Comparison of ENCODE assay signal across 17 cellular contexts in genomic region chr9:134026981-134027380, GRCh38. TPM values are rescaled to one million over a fixed set of nuclear protein-coding genes. Genes with fewer than 3 reads are reported as not detected.
A peak's percentile ranks its signal among the peaks of the same experiment; 100 is the strongest.
DNase-seq lines count a peak whose midpoint lies in the region; ATAC-seq and TF ChIP-seq lines count a peak whose summit lies in the region.
"Had no signal": no experiment of that assay in that cellular context is flagged by ENCODE, and none has a peak within 500 bp of the region (broad histone marks: within the 10 kb centered on the region; RNA-seq: fewer than 3 reads in every experiment).

No MANE protein-coding gene starts in this region.

- CTCF ChIA-PET in activated naive CD4-positive, alpha-beta T cell treated with anti-CD3 and anti-CD28 coated beads, Interleukin-2, amount 10 ng/mL, durations not matched to agents 7 days and 5 days (lab: Charles Lee): interaction anchor here (0.6 kb wide), 1 partner anchor 18 kb away, joined by 3 read pairs; no protein-coding TSS in a partner anchor
- CTCF ChIA-PET in activated CD4-positive, alpha-beta memory T cell treated with anti-CD3 and anti-CD28 coated beads for 36 hours (lab: Charles Lee): interaction anchor here (1.7 kb wide), 1 partner anchor 39 kb away, joined by 6 read pairs; no protein-coding TSS in a partner anchor

- H3K27ac ChIP-seq in tibial nerve: no peak overlapping the region
- H3K27ac ChIP-seq: gastrocnemius medialis had no signal

- no peaks in the 10 kb centered on the region for H3K9me3 Mint-ChIP-seq in activated naive CD4-positive, alpha-beta T cell treated with anti-CD3 and anti-CD28 coated beads, Interleukin-2, amount 10 ng/mL, durations not matched to agents 7 days and 5 days
- H3K9me3 Mint-ChIP-seq in activated CD4-positive, alpha-beta memory T cell treated with anti-CD3 and anti-CD28 coated beads for 36 hours: no peaks in the 10 kb centered on the region
- no peaks in the 10 kb centered on the region for H3K9me3 Mint-ChIP-seq in immature natural killer cell
- no peaks in the 10 kb centered on the region for H3K9me3 Mint-ChIP-seq in stimulated activated naive CD8-positive, alpha-beta T cell treated with anti-CD3 and anti-CD28 coated beads, Interleukin-15, amount 100 ng/mL, for 72 hours

- H3K27me3 ChIP-seq in tibial nerve: no peaks in the 10 kb centered on the region
- H3K27me3 ChIP-seq: gastrocnemius medialis had no signal

- peak overlapping the region; percentile 78 for H3K4me3 Mint-ChIP-seq in activated naive CD4-positive, alpha-beta T cell treated with anti-CD3 and anti-CD28 coated beads, Interleukin-2, amount 10 ng/mL, durations not matched to agents 7 days and 5 days
- peak overlapping the region; percentile 53 for H3K4me3 Mint-ChIP-seq in activated CD4-positive, alpha-beta memory T cell treated with anti-CD3 and anti-CD28 coated beads for 36 hours
- peak overlapping the region; percentile 52 to 82 (median 61) for H3K4me3 Mint-ChIP-seq in immature natural killer cell
- peak overlapping the region; percentile 33 to 45 for H3K4me3 Mint-ChIP-seq in stimulated activated naive CD8-positive, alpha-beta T cell treated with anti-CD3 and anti-CD28 coated beads, Interleukin-15, amount 100 ng/mL, for 72 hours

- no peak for TF ChIP-seq EP300 in tibial nerve (IDR thresholded peaks at IDR 0.05)

- peaks cover 14% of the 10 kb centered on the region for H3K4me1 Mint-ChIP-seq in activated naive CD4-positive, alpha-beta T cell treated with anti-CD3 and anti-CD28 coated beads, Interleukin-2, amount 10 ng/mL, durations not matched to agents 7 days and 5 days
- peaks cover 12% of the 10 kb centered on the region for H3K4me1 Mint-ChIP-seq in activated CD4-positive, alpha-beta memory T cell treated with anti-CD3 and anti-CD28 coated beads for 36 hours (ENCODE audit: low read depth)
- peaks cover 14 to 23% of the 10 kb centered on the region in 2 donors for H3K4me1 Mint-ChIP-seq in immature natural killer cell
- peaks cover 16% of the 10 kb centered on the region for H3K4me1 Mint-ChIP-seq in stimulated activated naive CD8-positive, alpha-beta T cell treated with anti-CD3 and anti-CD28 coated beads, Interleukin-15, amount 100 ng/mL, for 72 hours

- no peaks in the 10 kb centered on the region for H3K9me3 ChIP-seq in tibial nerve
- H3K9me3 ChIP-seq: gastrocnemius medialis, HAP-1 had no signal

- WGBS in tibial nerve, 2 donors: 88 to 90% methylated on average over 8 of the region's 8 CpGs

- peaks cover 0 to 12% (median 7%) of the 10 kb centered on the region in 4 donors for H3K4me1 ChIP-seq in tibial nerve

- H3K27me3 Mint-ChIP-seq in activated naive CD4-positive, alpha-beta T cell treated with anti-CD3 and anti-CD28 coated beads, Interleukin-2, amount 10 ng/mL, durations not matched to agents 7 days and 5 days: no peaks in the 10 kb centered on the region
- H3K27me3 Mint-ChIP-seq in activated CD4-positive, alpha-beta memory T cell treated with anti-CD3 and anti-CD28 coated beads for 36 hours: no peaks in the 10 kb centered on the region
- peaks cover 0 to 6% (median 0%) of the 10 kb centered on the region in 3 donors for H3K27me3 Mint-ChIP-seq in immature natural killer cell (ENCODE audit: low read depth in 3 of 3)
- H3K27me3 Mint-ChIP-seq in stimulated activated naive CD8-positive, alpha-beta T cell treated with anti-CD3 and anti-CD28 coated beads, Interleukin-15, amount 100 ng/mL, for 72 hours: no peaks in the 10 kb centered on the region

- H3K27ac Mint-ChIP-seq in activated naive CD4-positive, alpha-beta T cell treated with anti-CD3 and anti-CD28 coated beads, Interleukin-2, amount 10 ng/mL, durations not matched to agents 7 days and 5 days: no peak overlapping the region
- H3K27ac Mint-ChIP-seq in activated CD4-positive, alpha-beta memory T cell treated with anti-CD3 and anti-CD28 coated beads for 36 hours: no peak overlapping the region
- peak overlapping the region in 1 of 6 donors; percentile 45 for H3K27ac Mint-ChIP-seq in immature natural killer cell
- peak overlapping the region in 1 of 2 donors; percentile 27 for H3K27ac Mint-ChIP-seq in stimulated activated naive CD8-positive, alpha-beta T cell treated with anti-CD3 and anti-CD28 coated beads, Interleukin-15, amount 100 ng/mL, for 72 hours

- H3K4me3 ChIP-seq in tibial nerve: no peak overlapping the region
- H3K4me3 ChIP-seq: lung had no signal

- intact Hi-C loops in activated CD4-positive, alpha-beta memory T cell treated with anti-CD3 and anti-CD28 coated beads for 36 hours (cut with micrococcal nuclease): no loop called here

- POLR2A ChIA-PET in activated CD4-positive, alpha-beta memory T cell treated with anti-CD3 and anti-CD28 coated beads for 36 hours (lab: Charles Lee): interaction anchor here (2.9 kb wide), 1 partner anchor 39 kb away, joined by 13 read pairs; no protein-coding TSS in a partner anchor

- no peak for TF ChIP-seq CTCF in tibial nerve (IDR thresholded peaks at IDR 0.05)

- peaks cover 12% of the 10 kb centered on the region for H3K36me3 Mint-ChIP-seq in activated naive CD4-positive, alpha-beta T cell treated with anti-CD3 and anti-CD28 coated beads, Interleukin-2, amount 10 ng/mL, durations not matched to agents 7 days and 5 days
- peaks cover 10% of the 10 kb centered on the region for H3K36me3 Mint-ChIP-seq in activated CD4-positive, alpha-beta memory T cell treated with anti-CD3 and anti-CD28 coated beads for 36 hours
- H3K36me3 Mint-ChIP-seq in immature natural killer cell: no peaks in the 10 kb centered on the region

- TF ChIP-seq POLR2A in tibial nerve (IDR thresholded peaks at IDR 0.05): no peak

- peaks cover 0 to 52% (median 0%) of the 10 kb centered on the region in 3 donors for H3K36me3 ChIP-seq in tibial nerve

- DNase-seq in activated naive CD4-positive, alpha-beta T cell treated with anti-CD3 and anti-CD28 coated beads, Interleukin-2, amount 10 ng/mL, durations not matched to agents 7 days and 5 days: peak; percentile 19
- DNase-seq in activated naive CD4-positive, alpha-beta T cell treated with anti-CD3 and anti-CD28 coated beads, Interleukin-2, amount 50 U/mL, for 16 hours: no peak
- DNase-seq in activated CD4-positive, alpha-beta memory T cell treated with anti-CD3 and anti-CD28 coated beads for 36 hours: no peak
- DNase-seq in immature natural killer cell (no peak), cerebellum (ENCODE audit: low spot score) (no peak), tibial nerve (ENCODE audit: low spot score in 2 of 2) (no peak)
- DNase-seq in stimulated activated naive CD8-positive, alpha-beta T cell treated with anti-CD3 and anti-CD28 coated beads, Interleukin-15, amount 100 ng/mL, for 72 hours: no peak
- DNase-seq: activated CD4-positive, CD25-positive, alpha-beta regulatory T cell treated with anti-CD3 and anti-CD28 coated beads, Interleukin-2, amount 50 U/mL, for 72 hours; caudate nucleus; gastrocnemius medialis; IMR-90; NCI-H1105; small intestine; stimulated activated naive CD4-positive, alpha-beta T cell treated with Interleukin-2 at 50 U/mL for 16 hours had no signal

- ATAC-seq in stimulated activated naive CD8-positive, alpha-beta T cell treated with anti-CD3 and anti-CD28 coated beads, Interleukin-15, amount 100 ng/mL, for 72 hours: no peak
- ATAC-seq in HG02623 (IDR thresholded peaks at IDR 0.05; ENCODE audit: unreplicated experiment): no peak
- ATAC-seq: gastrocnemius medialis had no signal

RNA-seq across cellular contexts. Expression of gene BRD3OS, which starts 1.7 kb away (rescaled TPM):
- 10 to 100 TPM; 12.6 to 13.2 TPM for total RNA-seq in activated CD4-positive, alpha-beta memory T cell treated with anti-CD3 and anti-CD28 coated beads for 36 hours
- 10 to 100 TPM; 13.7 to 14.9 (median 13.8) TPM for polyA plus RNA-seq in immature natural killer cell
- 20.0 TPM for total RNA-seq in cerebellum
- total RNA-seq in tibial nerve: 10 to 100 TPM in 3 of 4 donors, 1 to 10 TPM in 1; 9.2 to 28.2 (median 13.7) TPM

RNA-seq across cellular contexts. Expression of gene VAV2, which starts 34.9 kb away (rescaled TPM):
- total RNA-seq in activated CD4-positive, alpha-beta memory T cell treated with anti-CD3 and anti-CD28 coated beads for 36 hours: 1 to 10 TPM; 4.5 to 5.3 TPM
- polyA plus RNA-seq in immature natural killer cell: under 1 TPM in 2 of 3 donors, not detected in 1; 0.12 to 0.28 TPM
- total RNA-seq in cerebellum (16.5 TPM), tibial nerve (10 to 100 TPM; 10.3 to 20.1 (median 13.1) TPM)

RNA-seq across cellular contexts. Expression of gene BRD3, which starts 40.8 kb away (rescaled TPM):
- total RNA-seq in activated CD4-positive, alpha-beta memory T cell treated with anti-CD3 and anti-CD28 coated beads for 36 hours: 10 to 100 TPM; 29.2 to 30.0 TPM
- 10 to 100 TPM; 24.2 to 43.4 (median 29.0) TPM for polyA plus RNA-seq in immature natural killer cell
- total RNA-seq in cerebellum (20.1 TPM), tibial nerve (10 to 100 TPM; 61.6 to 70.8 (median 65.3) TPM)
